8 cellular contexts compared by ENCODE assay signal in genomic region chr17:41666708-41667279, GRCh38. TPM values are rescaled to one million over a fixed set of nuclear protein-coding genes. Genes with fewer than 3 reads are reported as not detected.
DNase-seq lines count a peak whose midpoint lies in the region; ATAC-seq lines count a peak whose summit lies in the region.

No MANE protein-coding gene starts in this region.

- no peaks in the 10 kb centered on the region for H3K27me3 ChIP-seq in iPS DF 6.9 (ENCODE audit: control insufficient read depth, insufficient read depth, low read length)

- peak; percentile 86 for DNase-seq in G401 (ENCODE audit: low spot score)
- DNase-seq in NCI-H1694 (lab: John Stamatoyannopoulos, UW): peak; percentile 66
- peak; percentile 67 for DNase-seq in T1000 (lab: John Stamatoyannopoulos, UW)
- DNase-seq in astrocyte of the hippocampus (ENCODE audit: low read depth, low spot score): peak; percentile 88
- DNase-seq in iPS DF 6.9 (ENCODE audit: low read depth, low spot score): no peak
- DNase-seq in skeletal muscle cell (ENCODE audit: low read depth): no peak

- H3K36me3 ChIP-seq in iPS DF 6.9 (ENCODE audit: control insufficient read depth, insufficient read depth, low read length): no peaks in the 10 kb centered on the region

- H3K4me1 ChIP-seq in iPS DF 6.9 (ENCODE audit: control insufficient read depth, insufficient read depth, low read length): peaks cover 8% of the 10 kb centered on the region

- peak overlapping the region; percentile 40; the same call in 1 of the 2 replicates for H3K4me3 ChIP-seq in iPS DF 6.9 (ENCODE audit: low read length)
- peak overlapping the region; percentile 39 for H3K4me3 ChIP-seq in skeletal muscle cell (ENCODE audit: low read depth, low read length)

- no peaks in the 10 kb centered on the region for H3K9me3 ChIP-seq in iPS DF 6.9 (ENCODE audit: control insufficient read depth, insufficient read depth, low read length)

- H3K27ac ChIP-seq in iPS DF 6.9 (ENCODE audit: low read length): no peak overlapping the region

- ATAC-seq in HG02610 (IDR thresholded peaks at IDR 0.05; ENCODE audit: unreplicated experiment) (peak; percentile 43), HG02840 (IDR thresholded peaks at IDR 0.05; ENCODE audit: low FRiP score, unreplicated experiment) (no peak)

- in situ Hi-C loops in G401 (cut with HindIII; ENCODE audit: low sequenced_read_pairs): no loop called here

- WGBS in iPS DF 6.9 (ENCODE audit: insufficient coverage, insufficient read length): no CpG with 5 or more reads among the region's 23 CpGs

RNA-seq across cellular contexts. Expression of gene EIF1, which starts 21.9 kb away (rescaled TPM):
- 18.0 and 39.6 TPM in 2 replicates for total RNA-seq in G401 (2014; rRNA removed; shearing (Covaris generic))

RNA-seq across cellular contexts. Expression of gene KRT17, which starts 42.4 kb away (rescaled TPM):
- not detected in 2 replicates for total RNA-seq in G401 (2014; rRNA removed; shearing (Covaris generic))

RNA-seq across cellular contexts. Expression of gene GAST, which starts 45.3 kb away (rescaled TPM):
- total RNA-seq in G401 (2014; rRNA removed; shearing (Covaris generic)): not detected in 2 replicates

RNA-seq across cellular contexts. Expression of gene KRT16, which starts 54.2 kb away (rescaled TPM):
- total RNA-seq in G401 (2014; rRNA removed; shearing (Covaris generic)): not detected in 2 replicates

Comparison
In these comparisons a context has a peak if more than half of its experiments do, and no peak if none do; other contexts are left out.
1. DNase-seq: peak in G401 (single experiment), NCI-H1694 (single experiment), T1000 (single experiment) and astrocyte of the hippocampus (single experiment); none in iPS DF 6.9 (single experiment) and skeletal muscle cell (single experiment).